Comparison of ENCODE assay signal across 8 cellular contexts in genomic region chrX:24148535-24149345, GRCh38. TPM values are rescaled to one million over a fixed set of nuclear protein-coding genes. Genes with fewer than 3 reads are reported as not detected.
DNase-seq lines count a peak whose midpoint lies in the region; ATAC-seq and TF ChIP-seq lines count a peak whose summit lies in the region.

No MANE protein-coding gene starts in this region.

- no peak for TF ChIP-seq CTCF in left ventricle myocardium inferior (IDR thresholded peaks at IDR 0.05; ENCODE audit: borderline replicate concordance)

- H3K36me3 Mint-ChIP-seq in activated T-cell treated with anti-CD3 and anti-CD28 coated beads, Interleukin-2, amount 50 U/mL, for 4 hours (ENCODE audit: insufficient read depth) = peaks cover 11% of the 10 kb centered on the region

- H3K4me3 ChIP-seq in HUES48 (ENCODE audit: low read depth, low read length) (peak overlapping the region; percentile 86), left ventricle myocardium inferior (peak overlapping the region; percentile 80)

- ATAC-seq in activated T-cell treated with anti-CD3 and anti-CD28 coated beads, Interleukin-2, amount 50 U/mL, for 4 hours = no peak

- peak overlapping the region; percentile 98 for H3K27ac ChIP-seq in HUES48 (ENCODE audit: low read depth, low read length)
- H3K27ac ChIP-seq in left ventricle myocardium inferior (replicated peaks) = peak overlapping the region; percentile 96

- H3K27me3 Mint-ChIP-seq in activated T-cell treated with anti-CD3 and anti-CD28 coated beads, Interleukin-2, amount 50 U/mL, for 4 hours (ENCODE audit: low read depth) = no peaks in the 10 kb centered on the region

- intact Hi-C loops in left ventricle myocardium inferior (cut with micrococcal nuclease) = no loop called here

- peaks cover 56% of the 10 kb centered on the region for H3K4me1 Mint-ChIP-seq in activated T-cell treated with anti-CD3 and anti-CD28 coated beads, Interleukin-2, amount 50 U/mL, for 4 hours (ENCODE audit: low read depth)

- peak overlapping the region; percentile 96 for H3K9ac ChIP-seq in HUES48 (ENCODE audit: low read depth, low read length)

- peaks cover 51% of the 10 kb centered on the region for H3K4me1 ChIP-seq in HUES48 (ENCODE audit: control insufficient read depth, insufficient read depth, low read length)
- peaks cover 49% of the 10 kb centered on the region for H3K4me1 ChIP-seq in left ventricle myocardium inferior

- H3K9me3 Mint-ChIP-seq in activated T-cell treated with anti-CD3 and anti-CD28 coated beads, Interleukin-2, amount 50 U/mL, for 4 hours = no peaks in the 10 kb centered on the region

- H3K9me3 ChIP-seq in HUES48 (ENCODE audit: control insufficient read depth, insufficient read depth, low read length) = no peaks in the 10 kb centered on the region
- no peaks in the 10 kb centered on the region for H3K9me3 ChIP-seq in left ventricle myocardium inferior (replicated peaks)

- H3K36me3 ChIP-seq in HUES48 (ENCODE audit: control insufficient read depth, insufficient read depth, low read length) (peaks cover 14% of the 10 kb centered on the region), left ventricle myocardium inferior (no peaks in the 10 kb centered on the region)

- DNase-seq in NCI-H345 (lab: John Stamatoyannopoulos, UW) (peak; percentile 10), NCI-H345 treated with DMSO at 0.1 percent for 48 hours (lab: John Stamatoyannopoulos, UW; ENCODE audit: unreplicated experiment) (no peak), left ventricle myocardium inferior (no peak), retina (peak; percentile 76), HuH-7.5 (ENCODE audit: low spot score) (no peak), cerebellar nuclear complex (lab: John Stamatoyannopoulos, UW) (no peak)
- peak; percentile 26 for DNase-seq in activated T-cell treated with anti-CD3 and anti-CD28 coated beads, Interleukin-2, amount 50 U/mL, for 4 hours

- no peaks in the 10 kb centered on the region for H3K27me3 ChIP-seq in HUES48 (ENCODE audit: control insufficient read depth, insufficient read depth, low read length)
- no peaks in the 10 kb centered on the region for H3K27me3 ChIP-seq in left ventricle myocardium inferior (ENCODE audit: low read depth)

- peak overlapping the region; percentile 80 for H3K4me3 Mint-ChIP-seq in activated T-cell treated with anti-CD3 and anti-CD28 coated beads, Interleukin-2, amount 50 U/mL, for 4 hours

RNA-seq across cellular contexts. Expression of gene ZFX, which starts 0.8 kb away (rescaled TPM):
- 10 to 100 TPM; 36.6 to 66.5 (median 37.9) TPM for total RNA-seq in activated T-cell treated with anti-CD3 and anti-CD28 coated beads, Interleukin-2, amount 50 U/mL, for 4 hours
- total RNA-seq in left ventricle myocardium inferior = 32.8 TPM

Comparison
In these comparisons a context has a peak if more than half of its experiments do, and no peak if none do; other contexts are left out.
1. DNase-seq: peak in NCI-H345 (single experiment), activated T-cell treated with anti-CD3 and anti-CD28 coated beads, Interleukin-2, amount 50 U/mL, for 4 hours (single experiment) and retina (single experiment); none in NCI-H345 treated with DMSO at 0.1 percent for 48 hours (single experiment), left ventricle myocardium inferior (single experiment), HuH-7.5 (single experiment) and cerebellar nuclear complex (0 of 2).